23 cellular contexts compared by ENCODE assay signal in genomic region chr10:72105675-72106074, GRCh38. TPM values are rescaled to one million over a fixed set of nuclear protein-coding genes. Genes with fewer than 3 reads are reported as not detected.
DNase-seq lines count a peak whose midpoint lies in the region; ATAC-seq and TF ChIP-seq lines count a peak whose summit lies in the region.
"Had no signal": no experiment of that assay in that cellular context is flagged by ENCODE, and none has a peak within 500 bp of the region (broad histone marks: within the 10 kb centered on the region; RNA-seq: fewer than 3 reads in every experiment).

No MANE protein-coding gene starts in this region.

- peak overlapping the region in 1 of 3 donors; percentile 12 for H3K9ac ChIP-seq in skeletal muscle tissue (ENCODE audit: low read depth in 1 of 3, low read length in 3 of 3)

- H3K4me1 ChIP-seq in skeletal muscle tissue (ENCODE audit: control insufficient read depth in 3 of 3, insufficient read depth in 3 of 3, low read length in 3 of 3): peaks cover 13 to 15% (median 13%) of the 10 kb centered on the region in 3 donors
- no peaks in the 10 kb centered on the region for H3K4me1 ChIP-seq in osteoblast (ENCODE audit: insufficient read depth, low read length)
- H3K4me1 ChIP-seq: uterus had no signal

- no peaks in the 10 kb centered on the region for H3K79me2 ChIP-seq in osteoblast (ENCODE audit: insufficient read depth, low read length)

- H3K36me3 ChIP-seq in skeletal muscle tissue (ENCODE audit: control insufficient read depth in 3 of 3, insufficient read depth in 3 of 3, low read length in 3 of 3) (peaks cover 3 to 15% (median 10%) of the 10 kb centered on the region in 3 donors), osteoblast (ENCODE audit: insufficient read depth, low read length) (no peaks in the 10 kb centered on the region)
- H3K36me3 ChIP-seq: MG63, uterus had no signal

- no peaks in the 10 kb centered on the region for H4K20me1 ChIP-seq in osteoblast (ENCODE audit: insufficient read depth, low read length)

- H3K27me3 Mint-ChIP-seq in activated T-cell treated with anti-CD3 and anti-CD28 coated beads, Interleukin-2, amount 50 U/mL, for 24 hours: no peaks in the 10 kb centered on the region
- H3K27me3 Mint-ChIP-seq: effector memory CD8-positive, alpha-beta T cell had no signal

- in situ Hi-C loops in SK-MEL-5 (cut with HindIII; ENCODE audit: low pct_unique_long_range_greater_than_20kb, low sequenced_read_pairs): loop anchor here (25.0 kb wide), 1 partner anchor 232 kb away; no protein-coding TSS in a partner anchor

- H3K4me3 ChIP-seq in coronary artery: peak overlapping the region; percentile 11
- H3K4me3 ChIP-seq in skeletal muscle tissue (ENCODE audit: low read length in 3 of 3): no peak overlapping the region
- no peak overlapping the region for H3K4me3 ChIP-seq in osteoblast (ENCODE audit: insufficient read depth, low read length)
- H3K4me3 ChIP-seq: MG63, SK-N-MC, uterus had no signal

- ATAC-seq in GM18498 (IDR thresholded peaks at IDR 0.05; ENCODE audit: unreplicated experiment): no peak
- ATAC-seq in HG02588 (IDR thresholded peaks at IDR 0.05; ENCODE audit: unreplicated experiment): no peak
- ATAC-seq: effector memory CD8-positive, alpha-beta T cell; HepG2 had no signal

- H2AFZ ChIP-seq in osteoblast (ENCODE audit: low read length): no peak overlapping the region

- H3K36me3 Mint-ChIP-seq in activated T-cell treated with anti-CD3 and anti-CD28 coated beads, Interleukin-2, amount 50 U/mL, for 24 hours (ENCODE audit: low read depth): peaks cover 55% of the 10 kb centered on the region

- H3K27me3 ChIP-seq in skeletal muscle tissue (ENCODE audit: control insufficient read depth in 3 of 3, insufficient read depth in 3 of 3, low read length in 3 of 3) (no peaks in the 10 kb centered on the region), osteoblast (ENCODE audit: insufficient read depth, low read length) (no peaks in the 10 kb centered on the region)
- H3K27me3 ChIP-seq: MG63, neutrophil, uterus had no signal

- H3K4me1 Mint-ChIP-seq in activated T-cell treated with anti-CD3 and anti-CD28 coated beads, Interleukin-2, amount 50 U/mL, for 24 hours (ENCODE audit: low read depth): peaks cover 86% of the 10 kb centered on the region

- DNase-seq in activated T-cell treated with anti-CD3 and anti-CD28 coated beads, Interleukin-2, amount 50 U/mL, for 24 hours: no peak
- no peak for DNase-seq in activated T-cell treated with anti-CD3 and anti-CD28 coated beads, Interleukin-2, amount 50 U/mL, for 48 hours
- DNase-seq in SK-MEL-5 (ENCODE audit: low read depth, low spot score) (peak; percentile 32), coronary artery (ENCODE audit: low spot score) (no peak), osteoblast (ENCODE audit: insufficient read length, low spot score, missing footprints) (no peak)
- DNase-seq: activated CD4-positive, alpha-beta T cell treated with anti-CD3 and anti-CD28 coated beads, Interleukin-2, amount 50 U/mL, for 4 hours; activated effector memory CD4-positive, alpha-beta T cell treated with anti-CD3 and anti-CD28 coated beads, Interleukin-2, amount 50 U/mL, for 16 hours; effector memory CD8-positive, alpha-beta T cell; EL; hippocampal formation; kidney; MG63; NCI-H1930; NCI-H526 treated with DMSO at 0.1 percent for 48 hours; small intestine; uterus had no signal

- TF ChIP-seq CTCF in coronary artery (IDR thresholded peaks at IDR 0.05): no peak
- no peak for TF ChIP-seq CTCF in osteoblast (IDR thresholded peaks at IDR 0.05; ENCODE audit: extremely low read depth, low read depth, low read length)

- H3K27ac ChIP-seq in coronary artery (peak overlapping the region in 1 of 2 donors; percentile 51), skeletal muscle tissue (ENCODE audit: low read depth, low read length) (peak overlapping the region; percentile 10), osteoblast (ENCODE audit: low read depth, low read length) (no peak overlapping the region)
- H3K27ac ChIP-seq: neutrophil, SK-N-MC had no signal

- H3K9me3 ChIP-seq in skeletal muscle tissue (ENCODE audit: control insufficient read depth in 3 of 3, low read length in 3 of 3) (no peaks in the 10 kb centered on the region), osteoblast (ENCODE audit: low read depth, low read length) (no peaks in the 10 kb centered on the region)
- H3K9me3 ChIP-seq: MG63, neutrophil, uterus had no signal

- no peak overlapping the region for H3K4me2 ChIP-seq in osteoblast (ENCODE audit: insufficient read depth, low read length)

- H3K4me3 Mint-ChIP-seq in activated T-cell treated with anti-CD3 and anti-CD28 coated beads, Interleukin-2, amount 50 U/mL, for 24 hours: no peak overlapping the region
- H3K4me3 Mint-ChIP-seq: mesothelial cell of epicardium had no signal

- H3K27ac Mint-ChIP-seq in activated T-cell treated with anti-CD3 and anti-CD28 coated beads, Interleukin-2, amount 50 U/mL, for 24 hours: peak overlapping the region; percentile 93
- H3K27ac Mint-ChIP-seq: mesothelial cell of epicardium had no signal

- H3K9me3 Mint-ChIP-seq in activated T-cell treated with anti-CD3 and anti-CD28 coated beads, Interleukin-2, amount 50 U/mL, for 24 hours: no peaks in the 10 kb centered on the region
- H3K9me3 Mint-ChIP-seq: effector memory CD8-positive, alpha-beta T cell; mesothelial cell of epicardium had no signal

RNA-seq across cellular contexts. Expression of gene SPOCK2, which starts 17.3 kb away (rescaled TPM):
- total RNA-seq in SK-MEL-5 (2014; rRNA removed; shearing (Covaris generic)): 0.05 and 0.24 TPM in 2 replicates
- 0.04 and 0.25 TPM in 2 replicates for polyA plus RNA-seq in SK-MEL-5 (2015; cell fraction: cytosol; rRNA removed)
- polyA plus RNA-seq in SK-MEL-5 (2015; cell fraction: nucleus; rRNA removed): 1.8 and 4.3 TPM in 2 replicates
- total RNA-seq in skeletal muscle tissue (2.6 TPM), osteoblast (0.36 and 0.59 TPM in 2 replicates)
